9 cellular contexts compared by ENCODE assay signal in genomic region chr18:32373995-32374394, GRCh38.
DNase-seq lines count a peak whose midpoint lies in the region; ATAC-seq, FAIRE-seq and TF ChIP-seq lines count a peak whose summit lies in the region.
"Had no signal": no experiment of that assay in that cellular context is flagged by ENCODE, and none has a peak within 500 bp of the region (broad histone marks: within the 10 kb centered on the region; RNA-seq: fewer than 3 reads in every experiment).

No MANE protein-coding gene starts in this region.

- H3K4me2 ChIP-seq in endothelial cell of umbilical vein (ENCODE audit: insufficient read depth, low read length) = no peak overlapping the region

- H3K27ac ChIP-seq in endothelial cell of umbilical vein (ENCODE audit: insufficient read depth, low read depth, low read length) = no peak overlapping the region

- H3K4me3 ChIP-seq in endothelial cell of umbilical vein (replicated peaks in 1 of 3; ENCODE audit: insufficient read depth in 1 of 3, low read depth in 1 of 3, low read length in 3 of 3) (no peak overlapping the region), retinal pigment epithelial cell (ENCODE audit: low read length) (no peak overlapping the region)

- no peaks in the 10 kb centered on the region for H3K79me2 ChIP-seq in endothelial cell of umbilical vein (ENCODE audit: control insufficient read depth, insufficient read depth, low read length)

- ATAC-seq in GM18517 (IDR thresholded peaks at IDR 0.05; ENCODE audit: unreplicated experiment) = no peak

- TF ChIP-seq CTCF in endothelial cell of umbilical vein (IDR thresholded peaks at IDR 0.05; ENCODE audit: extremely low read depth in 1 of 2, insufficient read depth in 1 of 2, low read depth in 1 of 2, low read length in 2 of 2) (no peak), retinal pigment epithelial cell (conservative IDR thresholded peaks at IDR 0.05; ENCODE audit: low read depth, low read length) (no peak)

- no peak overlapping the region for H2AFZ ChIP-seq in endothelial cell of umbilical vein (ENCODE audit: low read depth, low read length)

- no peaks in the 10 kb centered on the region for H3K9me1 ChIP-seq in endothelial cell of umbilical vein (replicated peaks; ENCODE audit: control insufficient read depth, extremely low read depth, insufficient read depth, low read length)

- peak; percentile 80 for FAIRE-seq in endothelial cell of umbilical vein (lab: Jason Lieb, UNC)

- POLR2A ChIA-PET in endothelial cell of umbilical vein (lab: Charles Lee) = no interaction called here

- intact Hi-C loops in endothelial cell of umbilical vein (cut with micrococcal nuclease) = no loop called here

- H3K27me3 ChIP-seq in endothelial cell of umbilical vein (ENCODE audit: control insufficient read depth in 2 of 2, insufficient read depth in 2 of 2, low read length in 2 of 2) = no peaks in the 10 kb centered on the region

- H3K9me3 ChIP-seq in endothelial cell of umbilical vein (replicated peaks; ENCODE audit: control insufficient read depth, insufficient read depth, low read length) = no peaks in the 10 kb centered on the region

- dilution Hi-C loops in endothelial cell of umbilical vein (cut with MboI; ENCODE audit: extremely low pct_ligation_motif_present, low sequenced_read_pairs) = no loop called here

- TF ChIP-seq POLR2A in endothelial cell of umbilical vein (IDR thresholded peaks at IDR 0.05; ENCODE audit: low read depth, low read length) = no peak

- peaks cover 3% of the 10 kb centered on the region for H3K4me1 ChIP-seq in endothelial cell of umbilical vein (ENCODE audit: control insufficient read depth, extremely low read depth, insufficient read depth, low read length)

- CTCF ChIA-PET in endothelial cell of umbilical vein (lab: Charles Lee) = interaction anchor here (0.8 to 2.9 kb wide), 2 partner anchors 9 to 18 kb away, joined by 4 to 9 read pairs; no protein-coding TSS in a partner anchor

- DNase-seq in HT1080 (ENCODE audit: low read depth) (peak; percentile 15), NCI-H524 treated with DMSO at 0.1 percent for 48 hours (lab: John Stamatoyannopoulos, UW) (peak; percentile 14), endothelial cell of umbilical vein (ENCODE audit: low read depth, low spot score) (peak; percentile 89), retinal pigment epithelial cell (ENCODE audit: low read depth) (peak; percentile 77), middle frontal gyrus (ENCODE audit: extremely low spot score, low spot score) (no peak), HuH-7 (ENCODE audit: low spot score) (no peak)
- DNase-seq in NK-92 treated with Interleukin-12 subunit alpha and Interleukin-12 subunit beta, amount 100 ng/mL, for 24 hours (lab: John Stamatoyannopoulos, UW) = no peak
- DNase-seq: central memory CD4-positive, alpha-beta T cell had no signal

- no peaks in the 10 kb centered on the region for H3K36me3 ChIP-seq in endothelial cell of umbilical vein (ENCODE audit: control insufficient read depth in 2 of 2, extremely low read depth in 1 of 2, insufficient read depth in 2 of 2, low read length in 2 of 2)

- H3K9ac ChIP-seq in endothelial cell of umbilical vein (replicated peaks; ENCODE audit: extremely low read depth, insufficient read depth, low read length) = no peak overlapping the region

- no TSS peak for BruUV-seq in endothelial cell of umbilical vein (replicated peaks; lab: Mats Ljungman, UMichigan)

- no peaks in the 10 kb centered on the region for H4K20me1 ChIP-seq in endothelial cell of umbilical vein (replicated peaks; ENCODE audit: control insufficient read depth, extremely low read depth, insufficient read depth, low read length)

TF ChIP-seq in endothelial cell of umbilical vein, 7 proteins besides CTCF, POLR2A, EP300 and RAD21:
- TF ChIP-seq EZH2 (IDR thresholded peaks at IDR 0.05; ENCODE audit: borderline replicate concordance, low read depth, low read length, severe bottlenecking) (no peak), FOS (IDR thresholded peaks at IDR 0.05; ENCODE audit: borderline replicate concordance, insufficient read depth, low read length) (no peak), MAX (IDR thresholded peaks at IDR 0.05; ENCODE audit: insufficient read depth, insufficient read length) (no peak), JUN (IDR thresholded peaks at IDR 0.05; ENCODE audit: borderline replicate concordance, insufficient read depth, insufficient read length, low read depth) (peak; percentile 42)

Comparison
In these comparisons a context has a peak if more than half of its experiments do, and no peak if none do; other contexts are left out.
1. DNase-seq: peak in HT1080 (single experiment), NCI-H524 treated with DMSO at 0.1 percent for 48 hours (single experiment), endothelial cell of umbilical vein (single experiment) and retinal pigment epithelial cell (single experiment); none in middle frontal gyrus (single experiment), NK-92 treated with Interleukin-12 subunit alpha and Interleukin-12 subunit beta, amount 100 ng/mL, for 24 hours (single experiment) and HuH-7 (single experiment).